In the genomic region with DNA sequence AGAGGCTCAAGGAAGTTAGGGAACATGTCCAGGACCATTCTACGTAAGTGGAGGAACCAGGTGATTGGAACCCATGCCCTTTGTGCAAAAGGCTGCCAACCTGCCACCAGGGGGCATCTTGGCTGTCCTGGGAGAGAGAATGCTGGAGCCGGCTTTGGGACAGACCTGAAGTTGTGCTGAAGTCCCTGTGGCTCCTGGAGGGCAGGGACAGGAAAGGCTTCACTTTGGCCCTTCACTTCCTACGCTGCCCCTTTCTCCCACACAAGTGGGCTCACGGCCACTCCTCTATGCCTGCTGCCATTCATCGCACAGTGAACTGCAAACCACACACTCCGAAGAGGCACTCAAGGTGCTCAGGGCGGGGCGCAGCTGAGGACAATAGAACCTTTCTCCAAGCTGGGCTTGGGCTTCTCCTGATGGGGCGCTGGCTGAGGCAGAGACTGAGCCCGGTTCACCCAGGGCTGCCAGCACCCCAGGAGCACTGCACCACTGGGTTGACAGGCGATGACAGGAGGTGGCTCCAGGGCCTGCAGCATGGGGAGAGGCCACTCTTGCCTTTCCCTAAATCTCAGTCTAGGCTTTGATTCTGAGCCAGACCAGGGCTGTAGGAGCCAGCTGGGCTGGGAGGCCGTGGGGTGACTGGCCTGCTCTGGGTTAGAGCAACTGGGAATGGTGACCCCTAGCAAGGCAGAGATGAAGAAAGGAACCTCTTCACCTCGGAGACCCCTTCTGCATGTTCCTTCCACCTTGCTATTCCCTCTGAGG, we compare ENCODE assay signal across 1 cellular context.
TF ChIP-seq lines count a peak whose summit lies in the region.

No MANE protein-coding gene starts in this region.

TF ChIP-seq in IMR-90, 13 proteins besides CTCF, POLR2A, EP300 and RAD21:
- no peak for TF ChIP-seq SMC3 (IDR thresholded peaks at IDR 0.05; ENCODE audit: low read depth, low read length)
- no peak for TF ChIP-seq BHLHE40 (IDR thresholded peaks at IDR 0.05; ENCODE audit: low read depth, low read length)
- TF ChIP-seq NFE2L2 (IDR thresholded peaks at IDR 0.05; ENCODE audit: low read depth, low read length) = no peak
- no peak for TF ChIP-seq FOS (IDR thresholded peaks at IDR 0.05; ENCODE audit: low read depth, low read length)
- TF ChIP-seq, protein P1, sequence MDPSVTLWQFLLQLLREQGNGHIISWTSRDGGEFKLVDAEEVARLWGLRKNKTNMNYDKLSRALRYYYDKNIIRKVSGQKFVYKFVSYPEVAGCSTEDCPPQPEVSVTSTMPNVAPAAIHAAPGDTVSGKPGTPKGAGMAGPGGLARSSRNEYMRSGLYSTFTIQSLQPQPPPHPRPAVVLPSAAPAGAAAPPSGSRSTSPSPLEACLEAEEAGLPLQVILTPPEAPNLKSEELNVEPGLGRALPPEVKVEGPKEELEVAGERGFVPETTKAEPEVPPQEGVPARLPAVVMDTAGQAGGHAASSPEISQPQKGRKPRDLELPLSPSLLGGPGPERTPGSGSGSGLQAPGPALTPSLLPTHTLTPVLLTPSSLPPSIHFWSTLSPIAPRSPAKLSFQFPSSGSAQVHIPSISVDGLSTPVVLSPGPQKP (IDR thresholded peaks at IDR 0.05; ENCODE audit: borderline replicate concordance, low read depth, low read length) = no peak
- no peak for TF ChIP-seq CHD1 (IDR thresholded peaks at IDR 0.05; ENCODE audit: low read depth, low read length)
- TF ChIP-seq MAFK (IDR thresholded peaks at IDR 0.05; ENCODE audit: low read depth, low read length) = no peak
- no peak for TF ChIP-seq RFX5 (IDR thresholded peaks at IDR 0.05; ENCODE audit: low read depth, low read length)
- TF ChIP-seq CEBPB (IDR thresholded peaks at IDR 0.05; ENCODE audit: low read depth, low read length) = no peak
- no peak for TF ChIP-seq RCOR1 (IDR thresholded peaks at IDR 0.05; ENCODE audit: insufficient replicate concordance, low read length)
- TF ChIP-seq, protein P2, sequence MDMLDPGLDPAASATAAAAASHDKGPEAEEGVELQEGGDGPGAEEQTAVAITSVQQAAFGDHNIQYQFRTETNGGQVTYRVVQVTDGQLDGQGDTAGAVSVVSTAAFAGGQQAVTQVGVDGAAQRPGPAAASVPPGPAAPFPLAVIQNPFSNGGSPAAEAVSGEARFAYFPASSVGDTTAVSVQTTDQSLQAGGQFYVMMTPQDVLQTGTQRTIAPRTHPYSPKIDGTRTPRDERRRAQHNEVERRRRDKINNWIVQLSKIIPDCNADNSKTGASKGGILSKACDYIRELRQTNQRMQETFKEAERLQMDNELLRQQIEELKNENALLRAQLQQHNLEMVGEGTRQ (IDR thresholded peaks at IDR 0.05; ENCODE audit: low read depth, low read length) = no peak
- no peak for TF ChIP-seq MAZ (IDR thresholded peaks at IDR 0.05; ENCODE audit: borderline replicate concordance, low read depth, low read length)
- no peak for TF ChIP-seq MXI1 (IDR thresholded peaks at IDR 0.05; ENCODE audit: borderline replicate concordance, low read depth, low read length)
TF ChIP-seq in IMR-90: peak in this region for 0.
